In the genomic region with DNA sequence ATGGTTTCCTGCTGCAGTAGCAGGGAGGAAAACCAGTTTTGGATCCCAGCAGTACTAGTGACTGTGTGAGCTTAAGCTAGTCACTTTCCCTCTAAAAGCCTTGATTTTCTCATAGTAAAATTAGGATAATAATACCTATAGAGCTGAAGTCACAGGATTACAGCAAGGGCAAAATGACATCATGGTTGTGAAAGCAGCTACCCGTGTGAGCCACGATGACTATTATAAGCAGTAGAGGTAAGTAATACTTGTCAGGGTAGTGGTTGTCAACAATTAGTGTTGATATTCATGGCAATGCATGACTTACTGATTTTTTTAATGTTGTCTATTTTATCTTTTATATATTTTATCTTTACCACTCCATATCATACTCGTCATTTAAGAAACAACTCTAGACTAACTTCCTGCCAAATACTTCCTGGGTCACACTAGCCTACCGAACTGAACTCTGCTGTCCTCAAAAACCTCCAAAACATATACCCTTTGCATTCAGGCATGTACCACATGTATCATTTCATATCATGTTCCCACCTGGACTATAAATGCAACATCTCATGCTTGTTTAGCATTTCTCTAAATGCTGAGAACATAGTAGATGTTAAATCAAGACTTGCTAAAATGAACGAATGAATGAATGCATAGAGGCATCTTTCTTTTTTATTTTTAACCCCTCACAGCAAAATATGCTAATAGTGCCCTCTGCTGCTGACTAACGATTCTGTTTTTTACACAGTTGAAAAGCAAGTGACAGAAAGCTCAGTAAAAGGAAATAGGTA, we compare ENCODE assay signal across 7 cellular contexts.
A peak's percentile ranks its signal among the peaks of the same experiment; 100 is the strongest.
DNase-seq lines count a peak whose midpoint lies in the region; ATAC-seq and TF ChIP-seq lines count a peak whose summit lies in the region.

No MANE protein-coding gene starts in this region.

- no peaks in the 10 kb centered on the region for H3K27me3 Mint-ChIP-seq in H9 (ENCODE audit: low read depth)

- H3K9me3 ChIP-seq in DOHH2 (ENCODE audit: control insufficient read depth, insufficient read depth, low read length): no peaks in the 10 kb centered on the region
- H3K9me3 ChIP-seq in H9 (ENCODE audit: control insufficient read depth, low read depth, low read length): no peaks in the 10 kb centered on the region
- peaks cover 53% of the 10 kb centered on the region for H3K9me3 ChIP-seq in PC-9 (ENCODE audit: insufficient read depth, low read depth)

- H3K9ac ChIP-seq in H9 (ENCODE audit: extremely low read depth, insufficient read length, low read length): no peak overlapping the region

- DNase-seq in H9 (no peak), PC-9 (peak; percentile 40 to 56), fibroblast of mammary gland (ENCODE audit: low read depth) (peak; percentile 43), NCI-H1048 (lab: John Stamatoyannopoulos, UW) (no peak), iPS-NIHi7 (ENCODE audit: extremely low spot score) (no peak)

- H3K4me1 ChIP-seq in DOHH2 (ENCODE audit: control insufficient read depth, low read length): no peaks in the 10 kb centered on the region
- no peaks in the 10 kb centered on the region for H3K4me1 ChIP-seq in H9 (ENCODE audit: insufficient read depth, low read length)
- peaks cover 42% of the 10 kb centered on the region for H3K4me1 ChIP-seq in PC-9 (replicated peaks; ENCODE audit: insufficient read depth)

- no peak overlapping the region for H3K4me3 Mint-ChIP-seq in H9

- H3K79me2 ChIP-seq in DOHH2 (ENCODE audit: control insufficient read depth, low read length) (no peaks in the 10 kb centered on the region), H9 (ENCODE audit: insufficient read depth, low read length) (no peaks in the 10 kb centered on the region), PC-9 (ENCODE audit: low read depth) (no peaks in the 10 kb centered on the region)

- H3K9me3 Mint-ChIP-seq in H9: no peaks in the 10 kb centered on the region

- no peak overlapping the region for H2BK12ac ChIP-seq in H9 (ENCODE audit: insufficient read length, low read depth, low read length)

- CTCF ChIA-PET in PC-9 (lab: Charles Lee): interaction anchor here (0.5 to 1.9 kb wide), 18 partner anchors 12 to 800 kb away, joined by 3 to 19 read pairs (median 5); a partner anchor contains a TSS

- H2BK15ac ChIP-seq in H9 (ENCODE audit: low read depth, low read length): no peak overlapping the region

- H3K9me2 ChIP-seq in DOHH2 (replicated peaks; ENCODE audit: control insufficient read depth, low read length): no peaks in the 10 kb centered on the region
- H3K9me2 ChIP-seq in PC-9 (ENCODE audit: insufficient read depth): no peaks in the 10 kb centered on the region

- WGBS in H9 (ENCODE audit: extremely low coverage, insufficient read length, low lambda C conversion rate): no CpG with 5 or more reads among the region's 6 CpGs

- H3K4me2 ChIP-seq in DOHH2 (ENCODE audit: low read length) (peak overlapping the region; percentile 10; the same call in 1 of the 2 replicates), H9 (ENCODE audit: insufficient read depth, insufficient read length, low read length) (no peak overlapping the region), PC-9 (no peak overlapping the region)

- H2BK120ac ChIP-seq in H9 (ENCODE audit: low read depth, low read length, poor library complexity, severe bottlenecking): no peak overlapping the region

- H4K5ac ChIP-seq in H9 (ENCODE audit: insufficient read length, low read depth, low read length): no peak overlapping the region

- BruUV-seq in PC-9 (replicated peaks; lab: Mats Ljungman, UMichigan): no TSS peak

- H2BK20ac ChIP-seq in H9 (ENCODE audit: low read depth, low read length, poor library complexity, severe bottlenecking): no peak overlapping the region

- H2AFZ ChIP-seq in H9 (ENCODE audit: low read length) (no peak overlapping the region), PC-9 (no peak overlapping the region)

- H3K23me2 ChIP-seq in H9 (ENCODE audit: insufficient read length, low read depth, low read length, poor library complexity, severe bottlenecking): no peaks in the 10 kb centered on the region

- no peak for ATAC-seq in HG03097 (IDR thresholded peaks at IDR 0.05; ENCODE audit: low FRiP score, unreplicated experiment)

- H3K36me3 ChIP-seq in DOHH2 (ENCODE audit: control insufficient read depth, low read length): no peaks in the 10 kb centered on the region
- peaks cover 5% of the 10 kb centered on the region; the same call in 1 of the 2 replicates for H3K36me3 ChIP-seq in PC-9 (ENCODE audit: low read depth)

- H3T11ph ChIP-seq in H9 (ENCODE audit: low read length): no peak overlapping the region

- H3K36me3 Mint-ChIP-seq in H9 (ENCODE audit: insufficient read depth in 1 of 3, low read depth in 3 of 3): no peaks in the 10 kb centered on the region

- TF ChIP-seq CTCF in DOHH2 (IDR thresholded peaks at IDR 0.05; ENCODE audit: low read depth, low read length, poor library complexity, severe bottlenecking) (peak; percentile 66), H9 (conservative IDR thresholded peaks at IDR 0.05) (peak; percentile 81), PC-9 (conservative IDR thresholded peaks at IDR 0.05) (peak; percentile 94), fibroblast of mammary gland (conservative IDR thresholded peaks at IDR 0.05; ENCODE audit: control insufficient read depth, insufficient read depth, low read depth, low read length) (peak; percentile 68)

- H3K23ac ChIP-seq in H9 (ENCODE audit: insufficient read length, low read depth, low read length): no peak overlapping the region

- H3K27me3 ChIP-seq in DOHH2 (ENCODE audit: control insufficient read depth, low read length): peaks cover 8% of the 10 kb centered on the region; the same call in 1 of the 2 replicates
- H3K27me3 ChIP-seq in H9 (ENCODE audit: insufficient read depth, low read length): no peaks in the 10 kb centered on the region
- H3K27me3 ChIP-seq in PC-9 (ENCODE audit: insufficient read depth, low read depth): no peaks in the 10 kb centered on the region

- H3K56ac ChIP-seq in H9 (ENCODE audit: insufficient read length, low read depth, low read length): no peak overlapping the region

- H2AK5ac ChIP-seq in H9 (ENCODE audit: insufficient read length, low read length): no peak overlapping the region

- no peaks in the 10 kb centered on the region for H3K4me1 Mint-ChIP-seq in H9

- H3K4me3 ChIP-seq in DOHH2 (ENCODE audit: low read length) (no peak overlapping the region), PC-9 (no peak overlapping the region), fibroblast of mammary gland (ENCODE audit: control insufficient read depth, low read depth, low read length) (no peak overlapping the region)

- H3K4ac ChIP-seq in H9 (ENCODE audit: low read depth, low read length): no peak overlapping the region

- H4K20me1 ChIP-seq in DOHH2 (ENCODE audit: control insufficient read depth, insufficient read depth, low read depth, low read length) (no peaks in the 10 kb centered on the region), H9 (ENCODE audit: control insufficient read depth, insufficient read depth, insufficient read length) (no peaks in the 10 kb centered on the region), PC-9 (ENCODE audit: insufficient read depth) (no peaks in the 10 kb centered on the region)

- H3K18ac ChIP-seq in H9 (ENCODE audit: insufficient read length, low read depth, low read length): no peak overlapping the region

- intact Hi-C loops in PC-9 (cut with micrococcal nuclease; ENCODE audit: unreplicated experiment): loop anchor here (1.0 to 10.0 kb wide), 6 partner anchors 105 to 993 kb away; no protein-coding TSS in a partner anchor

- no peaks in the 10 kb centered on the region for H3F3A ChIP-seq in DOHH2 (ENCODE audit: control insufficient read depth, insufficient read depth)
- peaks cover 20% of the 10 kb centered on the region for H3F3A ChIP-seq in PC-9 (ENCODE audit: insufficient read depth, low read depth)

- no peak overlapping the region for H4K91ac ChIP-seq in H9 (ENCODE audit: insufficient read length, low read depth, low read length)

- H3K79me1 ChIP-seq in H9 (ENCODE audit: insufficient read depth, low read depth, low read length, poor library complexity, severe bottlenecking): no peaks in the 10 kb centered on the region

- POLR2A ChIA-PET in PC-9 (lab: Charles Lee; ENCODE audit: unreplicated experiment): interaction anchor here (0.6 to 0.7 kb wide), 4 partner anchors 106 to 376 kb away, joined by 3 to 4 read pairs (median 4); no protein-coding TSS in a partner anchor

- H3K27ac Mint-ChIP-seq in H9: no peak overlapping the region

- no peak overlapping the region for H2BK5ac ChIP-seq in H9 (ENCODE audit: insufficient read length, low read length)

- no peak overlapping the region for H3K27ac ChIP-seq in DOHH2 (ENCODE audit: low read depth, low read length)
- H3K27ac ChIP-seq in H9 (ENCODE audit: insufficient read length, low read depth, low read length): no peak overlapping the region
- H3K27ac ChIP-seq in PC-9: peak overlapping the region; percentile 39

- H4K8ac ChIP-seq in H9 (replicated peaks; ENCODE audit: insufficient read length, low read depth, low read length): no peak overlapping the region

- no peak overlapping the region for H3K14ac ChIP-seq in H9 (ENCODE audit: insufficient read depth, low read length)

Comparison
In these comparisons a context has a peak if more than half of its experiments do, and no peak if none do; other contexts are left out.
1. DNase-seq: peak in PC-9 (2 of 2) and fibroblast of mammary gland (single experiment); none in H9 (single experiment), NCI-H1048 (single experiment) and iPS-NIHi7 (single experiment).
2. Peak in every context shown above with its lines, with median percentiles within 50 percentile points of each other: CTCF ChIP-seq.